In genomic region chr17:80887639-80888175, GRCh38 we compare ENCODE assay signal across 14 cellular contexts.
"Had no signal": no experiment of that assay in that cellular context is flagged by ENCODE, and none has a peak within 500 bp of the region (broad histone marks: within the 10 kb centered on the region; RNA-seq: fewer than 3 reads in every experiment).

No MANE protein-coding gene starts in this region.

- H3K27ac Mint-ChIP-seq: activated B cell treated with CpG ODN at 0.5 μM for 24 hours had no signal

- H3K27me3 Mint-ChIP-seq: activated B cell treated with CpG ODN at 0.5 μM for 24 hours; naive thymus-derived CD4-positive, alpha-beta T cell had no signal

- H3K4me3 Mint-ChIP-seq: activated B cell treated with CpG ODN at 0.5 μM for 24 hours; activated T-cell treated with anti-CD3 and anti-CD28 coated beads, Interleukin-2, amount 50 U/mL, for 4 hours had no signal

- H3K36me3 ChIP-seq: transverse colon had no signal

- ATAC-seq: activated T-cell treated with anti-CD3 and anti-CD28 coated beads, Interleukin-2, amount 50 U/mL, for 4 hours; heart left ventricle; naive thymus-derived CD4-positive, alpha-beta T cell; right lobe of liver had no signal

- H3K9me3 Mint-ChIP-seq: activated B cell treated with CpG ODN at 0.5 μM for 24 hours; activated T-cell treated with anti-CD3 and anti-CD28 coated beads, Interleukin-2, amount 50 U/mL, for 4 hours; naive thymus-derived CD4-positive, alpha-beta T cell had no signal

- DNase-seq: activated B cell treated with CpG ODN at 0.5 μM for 24 hours; activated CD4-positive, alpha-beta T cell treated with anti-CD3 and anti-CD28 coated beads, Interleukin-2, amount 50 U/mL, for 4 hours; activated naive CD4-positive, alpha-beta T cell; activated T-cell treated with anti-CD3 and anti-CD28 coated beads, Interleukin-2, amount 50 U/mL, for 4 hours; adrenal gland; cortex of kidney; effector memory CD4-positive, alpha-beta T cell; naive thymus-derived CD4-positive, alpha-beta T cell; stimulated activated CD4-positive, alpha-beta T cell treated with anti-CD3 and anti-CD28 coated beads, Interleukin-2, amount 100 ng/mL, for 24 hours; stimulated activated naive CD4-positive, alpha-beta T cell; transverse colon had no signal

- H3K27ac ChIP-seq: adrenal gland, heart left ventricle, neutrophil, right lobe of liver, transverse colon had no signal

- H3K9me3 ChIP-seq: adrenal gland, heart left ventricle, neutrophil, right lobe of liver, transverse colon had no signal
